In genomic region chr20:45347936-45348809, GRCh38 we compare ENCODE assay signal across 8 cellular contexts. TPM values are rescaled to one million over a fixed set of nuclear protein-coding genes. Genes with fewer than 3 reads are reported as not detected.
DNase-seq lines count a peak whose midpoint lies in the region; ATAC-seq and TF ChIP-seq lines count a peak whose summit lies in the region.

Gene SDC4, minus strand, starts transcription at chr20:45348424. Its CDS starts 40 bp downstream, at chr20:45348384.

- no peaks in the 10 kb centered on the region for H3K36me3 Mint-ChIP-seq in nephron progenitor cell (ENCODE audit: low read depth)

- H3K4me1 Mint-ChIP-seq in nephron progenitor cell, result peaks cover 46% of the 10 kb centered on the region

- peak; percentile 81 for ATAC-seq in Panc1

- CTCF ChIA-PET in Panc1 (lab: Charles Lee), result interaction anchor here (0.8 to 2.0 kb wide), 3 partner anchors 12 to 89 kb away, joined by 4 to 7 read pairs (median 5); no protein-coding TSS in a partner anchor

- in situ Hi-C loops in Panc1 (cut with HindIII; ENCODE audit: low pct_unique_long_range_greater_than_20kb, low sequenced_read_pairs), result no loop called here

- TF ChIP-seq CTCF in Panc1 (IDR thresholded peaks at IDR 0.05), result no peak
- TF ChIP-seq CTCF in nephron progenitor cell (IDR thresholded peaks at IDR 0.05), result no peak

- H3K4me1 ChIP-seq in Panc1 (ENCODE audit: control insufficient read depth, insufficient read depth, low read length) (peaks cover 44% of the 10 kb centered on the region), subcutaneous abdominal adipose tissue (ENCODE audit: control insufficient read depth in 5 of 5, insufficient read depth in 5 of 5, low read length in 5 of 5) (peaks cover 8 to 57% (median 47%) of the 10 kb centered on the region in 5 donors)

- no peaks in the 10 kb centered on the region for H3K9me3 Mint-ChIP-seq in nephron progenitor cell

- H3K27ac Mint-ChIP-seq in nephron progenitor cell, result peak within 1 kb of the TSS; percentile 85

- H3K27me3 ChIP-seq in Panc1 (ENCODE audit: control insufficient read depth, insufficient read depth, low read length) (no peaks in the 10 kb centered on the region), subcutaneous abdominal adipose tissue (ENCODE audit: control insufficient read depth in 5 of 5, insufficient read depth in 4 of 5, low read length in 5 of 5) (no peaks in the 10 kb centered on the region)

- H3K36me3 ChIP-seq in Panc1 (ENCODE audit: control insufficient read depth, insufficient read depth, low read length) (no peaks in the 10 kb centered on the region), subcutaneous abdominal adipose tissue (ENCODE audit: control insufficient read depth in 5 of 5, insufficient read depth in 5 of 5, low read length in 5 of 5) (no peaks in the 10 kb centered on the region)

- intact Hi-C loops in Panc1 (cut with micrococcal nuclease; ENCODE audit: unreplicated experiment), result no loop called here

- POLR2A ChIA-PET in Panc1 (lab: Charles Lee), result interaction anchor here (1.2 kb wide), 1 partner anchor 13 kb away, joined by 3 read pairs; no protein-coding TSS in a partner anchor

- DNase-seq in NOMO-1 (lab: John Stamatoyannopoulos, UW; ENCODE audit: unreplicated experiment in 2 of 2) (peak; percentile 25 to 37), NOMO-1 treated with dmso at 0.1 percent for 144 hours (lab: John Stamatoyannopoulos, UW; ENCODE audit: unreplicated experiment) (no peak), Panc1 (ENCODE audit: low read depth, low spot score) (no peak), fibroblast of peridontal ligament (ENCODE audit: extremely low read depth) (peak; percentile 49), nephron progenitor cell (peak; percentile 71), SHP77 treated with DMSO at 0.1 percent for 48 hours (lab: John Stamatoyannopoulos, UW) (no peak)
- peak; percentile 44 for DNase-seq in activated effector memory CD4-positive, alpha-beta T cell treated with Interleukin-2 at 50 U/mL for 16 hours

- peak within 1 kb of the TSS; percentile 92 for H3K4me3 Mint-ChIP-seq in nephron progenitor cell

- peaks cover 3% of the 10 kb centered on the region for H3K27me3 Mint-ChIP-seq in nephron progenitor cell (ENCODE audit: low read depth, poor library complexity)

- H3K9me3 ChIP-seq in Panc1 (ENCODE audit: control insufficient read depth, insufficient read depth, low read depth, low read length), result no peaks in the 10 kb centered on the region
- no peaks in the 10 kb centered on the region for H3K9me3 ChIP-seq in subcutaneous abdominal adipose tissue (ENCODE audit: control insufficient read depth in 5 of 5, low read length in 5 of 5)

- no TSS peak for BruUV-seq in Panc1 (replicated peaks; lab: Mats Ljungman, UMichigan)

- H3K27ac ChIP-seq in Panc1 (ENCODE audit: low read length), result peak within 1 kb of the TSS; percentile 87
- peak within 1 kb of the TSS; percentile 92 for H3K27ac ChIP-seq in subcutaneous abdominal adipose tissue (ENCODE audit: low read depth, low read length)

- peak within 1 kb of the TSS; percentile 70 to 94 for H3K4me3 ChIP-seq in Panc1 (ENCODE audit: low read depth in 2 of 2, low read length in 2 of 2)
- peak within 1 kb of the TSS; percentile 71 to 87 (median 79) for H3K4me3 ChIP-seq in subcutaneous abdominal adipose tissue (ENCODE audit: low read depth in 1 of 5, low read length in 5 of 5)

- peak within 1 kb of the TSS; percentile 73 to 90 (median 77) for H3K9ac ChIP-seq in subcutaneous abdominal adipose tissue (ENCODE audit: low read length in 5 of 5)

RNA-seq across cellular contexts. Expression of gene SDC4, which starts in this region (rescaled TPM):
- 93.3 TPM for total RNA-seq in Panc1 (2021; ENCODE audit: unreplicated experiment)
- polyA plus RNA-seq in Panc1 (2012; ENCODE audit: insufficient read length), result 63.5 TPM

Comparison
In these comparisons a context has a peak if more than half of its experiments do, and no peak if none do; other contexts are left out.
1. DNase-seq: peak in NOMO-1 (2 of 2), activated effector memory CD4-positive, alpha-beta T cell treated with Interleukin-2 at 50 U/mL for 16 hours (single experiment), fibroblast of peridontal ligament (single experiment) and nephron progenitor cell (single experiment); none in NOMO-1 treated with dmso at 0.1 percent for 144 hours (single experiment), Panc1 (single experiment) and SHP77 treated with DMSO at 0.1 percent for 48 hours (single experiment).